In the genomic region with DNA sequence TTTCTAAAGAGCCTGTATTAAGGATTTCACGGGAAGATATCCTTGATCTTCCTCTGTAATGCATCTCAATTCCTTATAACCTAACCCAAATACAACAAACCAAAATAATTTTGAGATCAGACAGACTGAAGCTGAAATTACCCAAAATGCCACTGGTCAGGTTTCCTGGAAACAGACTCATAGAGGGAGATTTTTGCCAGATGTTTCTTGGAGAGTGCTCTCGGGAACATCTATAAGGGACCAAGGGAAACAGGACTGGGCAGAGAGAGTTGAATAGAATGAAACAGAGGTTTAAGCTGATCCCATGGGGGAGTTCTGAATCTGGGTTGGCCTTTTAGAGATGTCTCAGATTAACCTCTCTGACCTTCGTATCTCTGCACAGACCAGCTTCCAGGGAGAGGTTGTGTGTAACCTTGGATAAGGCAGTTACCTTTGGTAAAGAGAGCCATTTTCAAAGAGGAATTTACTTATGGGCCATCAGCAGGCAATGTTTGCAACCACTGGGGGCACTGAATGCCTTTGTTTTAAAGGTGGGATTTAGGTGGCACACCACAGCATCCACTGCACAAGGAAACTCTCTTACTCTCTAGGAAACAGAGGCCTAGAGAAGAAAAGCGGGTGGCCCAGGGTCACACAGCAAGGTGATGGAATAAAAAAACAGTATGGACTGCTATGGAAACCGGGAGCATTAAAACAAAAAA, we compare ENCODE assay signal across 14 cellular contexts.
A peak's percentile ranks its signal among the peaks of the same experiment; 100 is the strongest.
DNase-seq lines count a peak whose midpoint lies in the region; ATAC-seq and TF ChIP-seq lines count a peak whose summit lies in the region.
"Had no signal": no experiment of that assay in that cellular context is flagged by ENCODE, and none has a peak within 500 bp of the region (broad histone marks: within the 10 kb centered on the region; RNA-seq: fewer than 3 reads in every experiment).

No MANE protein-coding gene starts in this region.

- ATAC-seq in GM23338 (no peak), GM18858 (IDR thresholded peaks at IDR 0.05; ENCODE audit: unreplicated experiment) (no peak), HG03469 (IDR thresholded peaks at IDR 0.05; ENCODE audit: unreplicated experiment) (no peak)

- H3K4me2 ChIP-seq in BLaER1 (peak overlapping the region; percentile 76), GM23338 (no peak overlapping the region)

- no peaks in the 10 kb centered on the region for H3K79me2 ChIP-seq in GM23338 (replicated peaks; ENCODE audit: insufficient read depth)

- H3K27me3 Mint-ChIP-seq in GM23338 (ENCODE audit: insufficient read depth, low read depth, poor library complexity): peaks cover 4% of the 10 kb centered on the region
- no peaks in the 10 kb centered on the region for H3K27me3 Mint-ChIP-seq in brain
- H3K27me3 Mint-ChIP-seq: activated naive CD4-positive, alpha-beta T cell treated with anti-CD3 and anti-CD28 coated beads, Interleukin-2, amount 50 U/mL, for 24 hours had no signal

- H3K27me3 ChIP-seq in BLaER1 (no peaks in the 10 kb centered on the region), GM23338 (ENCODE audit: insufficient read depth) (no peaks in the 10 kb centered on the region)
- H3K27me3 ChIP-seq: colonic mucosa had no signal

- peaks cover 10% of the 10 kb centered on the region for H3K9me2 ChIP-seq in GM23338 (ENCODE audit: insufficient read depth)

- H3K27ac ChIP-seq in BLaER1: peak overlapping the region; percentile 77
- H3K27ac ChIP-seq in GM23338 (ENCODE audit: low read depth): no peak overlapping the region
- H3K27ac ChIP-seq: colonic mucosa had no signal

- H3K4me1 Mint-ChIP-seq in GM23338 (no peaks in the 10 kb centered on the region; the same call in 2 of the 3 replicates), brain (peaks cover 22% of the 10 kb centered on the region)

- no peaks in the 10 kb centered on the region for H3F3A ChIP-seq in GM23338 (replicated peaks; ENCODE audit: low read depth)

- H3K4me3 Mint-ChIP-seq in GM23338: no peak overlapping the region
- H3K4me3 Mint-ChIP-seq in brain: no peak overlapping the region
- H3K4me3 Mint-ChIP-seq: activated naive CD4-positive, alpha-beta T cell treated with anti-CD3 and anti-CD28 coated beads, Interleukin-2, amount 50 U/mL, for 24 hours had no signal

- H3K9me3 Mint-ChIP-seq in GM23338 (no peaks in the 10 kb centered on the region), brain (peaks cover under 1 to 4% (median under 1%) of the 10 kb centered on the region in 5 experiments)
- H3K9me3 Mint-ChIP-seq: activated naive CD4-positive, alpha-beta T cell treated with anti-CD3 and anti-CD28 coated beads, Interleukin-2, amount 50 U/mL, for 24 hours had no signal

- H4K20me1 ChIP-seq in BLaER1 (no peaks in the 10 kb centered on the region), GM23338 (replicated peaks; ENCODE audit: insufficient read depth) (no peaks in the 10 kb centered on the region)

- H2AFZ ChIP-seq in GM23338: peak overlapping the region; percentile 85

- peak; percentile 5 to 26; a peak in 2 of 4 replicates for TF ChIP-seq CTCF in GM23338 (conservative IDR thresholded peaks at IDR 0.05; ENCODE audit: low read depth in 2 of 2)
- no peak for TF ChIP-seq CTCF in brain (conservative IDR thresholded peaks at IDR 0.05)

- intact Hi-C loops in posterior vena cava (cut with DNase I): no loop called here

- peak; percentile 22 for DNase-seq in GM23338 (ENCODE audit: low spot score)
- DNase-seq in myocyte (ENCODE audit: low read depth): peak; percentile 19
- DNase-seq in posterior vena cava (ENCODE audit: low spot score): no peak
- no peak for DNase-seq in NCI-H1417 (lab: John Stamatoyannopoulos, UW)
- DNase-seq: C1 segment of cervical spinal cord, colonic mucosa, foreskin melanocyte, kidney glomerular epithelial cell, NCI-H1930 had no signal

- H3K36me3 Mint-ChIP-seq in GM23338 (ENCODE audit: low read depth) (no peaks in the 10 kb centered on the region), brain (no peaks in the 10 kb centered on the region)
- H3K36me3 Mint-ChIP-seq: activated naive CD4-positive, alpha-beta T cell treated with anti-CD3 and anti-CD28 coated beads, Interleukin-2, amount 50 U/mL, for 24 hours had no signal

- H3K9ac ChIP-seq in BLaER1: peak overlapping the region; percentile 17; the same call in 1 of the 2 replicates

- H3K36me3 ChIP-seq in BLaER1 (no peaks in the 10 kb centered on the region), GM23338 (ENCODE audit: insufficient read depth) (no peaks in the 10 kb centered on the region)
- H3K36me3 ChIP-seq: colonic mucosa had no signal

- H3K9me3 ChIP-seq in BLaER1: peaks cover 8% of the 10 kb centered on the region
- H3K9me3 ChIP-seq: colonic mucosa had no signal

- H3K4me1 ChIP-seq in BLaER1 (peaks cover 71% of the 10 kb centered on the region), GM23338 (ENCODE audit: insufficient read depth) (no peaks in the 10 kb centered on the region)
- H3K4me1 ChIP-seq: colonic mucosa had no signal

- H3K4me3 ChIP-seq in BLaER1 (no peak overlapping the region; the same call in 1 of the 2 replicates), GM23338 (no peak overlapping the region)
- H3K4me3 ChIP-seq: colonic mucosa had no signal

- H3K27ac Mint-ChIP-seq in GM23338 (no peak overlapping the region), brain (peak overlapping the region in 3 of 5 experiments; percentile 27 to 49 (median 29))
- H3K27ac Mint-ChIP-seq: activated naive CD4-positive, alpha-beta T cell treated with anti-CD3 and anti-CD28 coated beads, Interleukin-2, amount 50 U/mL, for 24 hours had no signal

TF ChIP-seq in GM23338, 12 proteins besides CTCF, POLR2A, EP300 and RAD21 (continues in another document):
- TF ChIP-seq, protein P1, sequence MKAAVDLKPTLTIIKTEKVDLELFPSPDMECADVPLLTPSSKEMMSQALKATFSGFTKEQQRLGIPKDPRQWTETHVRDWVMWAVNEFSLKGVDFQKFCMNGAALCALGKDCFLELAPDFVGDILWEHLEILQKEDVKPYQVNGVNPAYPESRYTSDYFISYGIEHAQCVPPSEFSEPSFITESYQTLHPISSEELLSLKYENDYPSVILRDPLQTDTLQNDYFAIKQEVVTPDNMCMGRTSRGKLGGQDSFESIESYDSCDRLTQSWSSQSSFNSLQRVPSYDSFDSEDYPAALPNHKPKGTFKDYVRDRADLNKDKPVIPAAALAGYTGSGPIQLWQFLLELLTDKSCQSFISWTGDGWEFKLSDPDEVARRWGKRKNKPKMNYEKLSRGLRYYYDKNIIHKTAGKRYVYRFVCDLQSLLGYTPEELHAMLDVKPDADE (IDR thresholded peaks at IDR 0.05): no peak
- TF ChIP-seq ZNF114 (CRISPR knock-in tag; IDR thresholded peaks at IDR 0.05): no peak
- TF ChIP-seq STAT1 (IDR thresholded peaks at IDR 0.05; ENCODE audit: unreplicated experiment): no peak
- no peak for TF ChIP-seq NANOG (IDR thresholded peaks at IDR 0.05; ENCODE audit: borderline replicate concordance)
- no peak for TF ChIP-seq EZH2 (IDR thresholded peaks at IDR 0.05; ENCODE audit: low read depth, unreplicated experiment)
- TF ChIP-seq CREB1 (CRISPR knock-in tag; IDR thresholded peaks at IDR 0.05; ENCODE audit: low read depth): no peak
- TF ChIP-seq POLR2AphosphoS5 (IDR thresholded peaks at IDR 0.05; ENCODE audit: low read depth): no peak

Comparison
In these comparisons a context has a peak if more than half of its experiments do, and no peak if none do; other contexts are left out.
1. DNase-seq: peak in GM23338 (single experiment) and myocyte (single experiment); none in posterior vena cava (single experiment) and NCI-H1417 (0 of 3).
2. CTCF ChIP-seq: peak in GM23338 (2 of 2); none in brain (0 of 2).